ENCODE assay signal across 21 cellular contexts in the genomic region with DNA sequence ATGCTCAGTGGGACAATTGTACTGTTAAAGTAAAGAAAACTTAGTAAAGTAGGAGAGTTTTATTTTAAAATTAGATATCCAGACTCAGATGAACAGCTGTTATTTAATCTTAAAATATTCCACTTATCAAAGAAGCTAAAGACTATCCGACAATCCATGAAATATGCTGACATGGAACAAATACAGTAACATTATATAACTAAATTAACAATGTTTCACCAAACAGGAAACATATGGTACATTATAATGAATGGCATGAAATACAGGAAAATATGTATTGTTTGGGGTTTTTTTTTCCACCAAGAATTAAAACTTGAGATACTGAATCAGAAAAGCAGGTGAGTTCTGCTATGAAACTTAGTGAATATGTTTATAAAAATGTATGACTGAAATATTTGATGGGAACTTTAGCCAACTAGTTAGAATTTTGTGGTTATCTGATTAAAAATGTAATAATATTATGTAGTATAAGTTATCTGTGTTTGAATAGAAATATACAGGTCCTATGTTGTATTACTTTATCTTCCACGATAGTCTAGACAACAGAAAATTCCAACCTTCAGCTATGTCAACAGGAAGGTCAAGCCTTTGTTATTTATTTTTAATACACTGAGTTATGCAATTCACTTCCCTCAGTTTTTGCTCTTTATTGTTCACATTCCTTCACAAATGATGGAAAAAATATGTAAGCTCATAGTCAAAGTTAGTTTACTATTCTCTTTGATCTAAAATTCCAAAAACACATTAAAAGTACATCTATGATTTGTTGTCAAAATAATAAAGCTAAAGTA.
DNase-seq lines count a peak whose midpoint lies in the region; ATAC-seq, FAIRE-seq and TF ChIP-seq lines count a peak whose summit lies in the region.
"Had no signal": no experiment of that assay in that cellular context is flagged by ENCODE, and none has a peak within 500 bp of the region (broad histone marks: within the 10 kb centered on the region; RNA-seq: fewer than 3 reads in every experiment).

No MANE protein-coding gene starts in this region.

- POLR2A ChIA-PET in K562 (lab: Yijun Ruan, JAX): interaction anchor here (0.6 kb wide), 1 partner anchor 88 kb away, joined by 3 read pairs; no protein-coding TSS in a partner anchor

- ATAC-seq in K562 (no peak), sciatic nerve (peak; percentile 30), GM19023 (IDR thresholded peaks at IDR 0.05; ENCODE audit: unreplicated experiment) (no peak)
- ATAC-seq: left cardiac atrium had no signal

- intact Hi-C loops in K562 (cut with micrococcal nuclease) (no loop called here), sciatic nerve (cut with DNase I) (no loop called here), cardiac septum (cut with DNase I) (no loop called here)

- CTCF ChIA-PET in K562 (lab: Yijun Ruan, JAX; ENCODE audit: low intra/inter-chr PET ratio): no interaction called here

- H3K36me3 ChIP-seq in K562 (ENCODE audit: control insufficient read depth, insufficient read depth, low read length): no peaks in the 10 kb centered on the region
- H3K36me3 ChIP-seq: prostate gland had no signal

- H3K27me3 ChIP-seq in K562 (ENCODE audit: control insufficient read depth in 2 of 2, insufficient read depth in 2 of 2, low read length in 2 of 2): no peaks in the 10 kb centered on the region
- H3K27me3 ChIP-seq: transverse colon had no signal

- H3K27ac ChIP-seq in K562 (ENCODE audit: extremely low read depth, low read depth, low read length): no peak overlapping the region
- H3K27ac ChIP-seq: prostate gland, RWPE1, transverse colon had no signal

- H3K9me3 ChIP-seq in K562 (replicated peaks; ENCODE audit: control insufficient read depth, insufficient read depth, low read depth, low read length): no peaks in the 10 kb centered on the region
- H3K9me3 ChIP-seq: prostate gland, transverse colon had no signal

- no peak for TF ChIP-seq CTCF in K562 (IDR thresholded peaks at IDR 0.05 in 2 of 3, conservative IDR thresholded peaks at IDR 0.05 in 1 of 3; ENCODE audit: insufficient read depth in 2 of 3, low read depth in 1 of 3, low read length in 3 of 3)

- FAIRE-seq in K562 (lab: Jason Lieb, UNC) (no peak), islet of Langerhans (lab: Jason Lieb, UNC) (peak; percentile 41), frontal cortex (lab: Jason Lieb, UNC) (no peak)
- FAIRE-seq: GM12892 had no signal

- H3K9ac ChIP-seq in K562 (ENCODE audit: insufficient read depth in 1 of 2, low read depth in 2 of 2, low read length in 2 of 2): no peak overlapping the region

- TF ChIP-seq EP300 in K562 (IDR thresholded peaks at IDR 0.05; ENCODE audit: low read length): no peak

- H2AFZ ChIP-seq in K562 (ENCODE audit: low read depth, low read length): no peak overlapping the region

- TF ChIP-seq POLR2A in K562 (conservative IDR thresholded peaks at IDR 0.05): no peak

- no peak for TF ChIP-seq RAD21 in K562 (CRISPR knock-in tag; conservative IDR thresholded peaks at IDR 0.05 in 1 of 2, IDR thresholded peaks at IDR 0.05 in 1 of 2)

- 0% methylated on average over 2 of the region's 2 CpGs for WGBS in K562 (ENCODE audit: insufficient coverage, low coverage, missing lambda C conversion rate)

- BruUV-seq in K562 (replicated peaks; lab: Mats Ljungman, UMichigan): no TSS peak

- H3K4me1 ChIP-seq in K562 (replicated peaks in 1 of 2; ENCODE audit: control insufficient read depth in 2 of 2, insufficient read depth in 2 of 2, low read length in 2 of 2): no peaks in the 10 kb centered on the region
- H3K4me1 ChIP-seq: prostate gland, transverse colon had no signal

- DNase-seq in HT-29 (ENCODE audit: low spot score): peak; percentile 35
- no peak for DNase-seq in K562 (ENCODE audit: extremely low read depth in 1 of 4, low spot score in 3 of 4)
- no peak for DNase-seq in sciatic nerve (ENCODE audit: low spot score)
- no peak for DNase-seq in HUDEP-2 (lab: John Stamatoyannopoulos, UW; ENCODE audit: unreplicated experiment in 76 of 76)
- no peak for DNase-seq in frontal cortex (ENCODE audit: low spot score in 2 of 2)
- no peak for DNase-seq in cardiac septum (ENCODE audit: low spot score)
- DNase-seq: activated CD4-positive, alpha-beta T cell treated with anti-CD3 and anti-CD28 coated beads for 48 hours; activated gamma-delta T cell; GOT3; left cardiac atrium; NCI-H1092; NCI-H2029 treated with DMSO at 0.1 percent for 48 hours; NCI-H446 treated with DMSO at 0.1 percent for 48 hours; stimulated activated CD4-positive, alpha-beta T cell treated with anti-CD3 and anti-CD28 coated beads, Interleukin-2, amount 100 ng/mL, for 48 hours; transverse colon had no signal

- in situ Hi-C loops in K562 (cut with MboI): no loop called here

- H3K4me2 ChIP-seq in K562 (ENCODE audit: insufficient read depth, low read length): no peak overlapping the region
- H3K4me2 ChIP-seq: smooth muscle cell had no signal

- H4K20me1 ChIP-seq in K562 (replicated peaks; ENCODE audit: control insufficient read depth, insufficient read depth, low read length): no peaks in the 10 kb centered on the region

- no peak overlapping the region for H3K4me3 ChIP-seq in K562
- H3K4me3 ChIP-seq: prostate gland, smooth muscle cell, transverse colon had no signal

- no peaks in the 10 kb centered on the region for H3K79me2 ChIP-seq in K562 (ENCODE audit: control insufficient read depth, insufficient read depth, low read length)

- H3K9me1 ChIP-seq in K562 (ENCODE audit: control insufficient read depth, insufficient read depth, low read length): no peaks in the 10 kb centered on the region

TF ChIP-seq in K562, 482 proteins besides CTCF, POLR2A, EP300 and RAD21:
- no peak for TF ChIP-seq NFATC3 (IDR thresholded peaks at IDR 0.05)
- TF ChIP-seq MAFG (tag; conservative IDR thresholded peaks at IDR 0.05): 0 out of 2 replicates have a peak, but pooled peaks have one; percentile 40
- TF ChIP-seq MAFK (IDR thresholded peaks at IDR 0.05; ENCODE audit: low read length): peak; percentile 59; the same call in 1 of the 2 replicates
- peak; percentile 45; the same call in 1 of the 2 replicates for TF ChIP-seq C11orf30 (IDR thresholded peaks at IDR 0.05; ENCODE audit: low read depth)
- TF ChIP-seq MAFF (IDR thresholded peaks at IDR 0.05; ENCODE audit: low read length): peak; percentile 68
- TF ChIP-seq ZNF316 (IDR thresholded peaks at IDR 0.05): peak; percentile 84
- TF ChIP-seq ZFP1 (CRISPR knock-in tag; IDR thresholded peaks at IDR 0.05): no peak
